1 cellular context compared by ENCODE assay signal in genomic region chr19:12495002-12495802, GRCh38.
TF ChIP-seq lines count a peak whose summit lies in the region.

No MANE protein-coding gene starts in this region.

TF ChIP-seq in GM23338, 12 proteins besides CTCF, POLR2A, EP300 and RAD21:
- TF ChIP-seq ZNF462 (CRISPR knock-in tag; IDR thresholded peaks at IDR 0.05) (no peak), CREB1 (CRISPR knock-in tag; IDR thresholded peaks at IDR 0.05; ENCODE audit: low read depth) (peak; percentile 45; the same call in 1 of the 2 replicates), STAT1 (IDR thresholded peaks at IDR 0.05; ENCODE audit: unreplicated experiment) (no peak), REST (IDR thresholded peaks at IDR 0.05; ENCODE audit: unreplicated experiment) (no peak), POLR2AphosphoS5 (IDR thresholded peaks at IDR 0.05; ENCODE audit: low read depth) (peak; percentile 97), EZH2 (IDR thresholded peaks at IDR 0.05; ENCODE audit: low read depth, unreplicated experiment) (no peak)
- TF ChIP-seq, protein P1, sequence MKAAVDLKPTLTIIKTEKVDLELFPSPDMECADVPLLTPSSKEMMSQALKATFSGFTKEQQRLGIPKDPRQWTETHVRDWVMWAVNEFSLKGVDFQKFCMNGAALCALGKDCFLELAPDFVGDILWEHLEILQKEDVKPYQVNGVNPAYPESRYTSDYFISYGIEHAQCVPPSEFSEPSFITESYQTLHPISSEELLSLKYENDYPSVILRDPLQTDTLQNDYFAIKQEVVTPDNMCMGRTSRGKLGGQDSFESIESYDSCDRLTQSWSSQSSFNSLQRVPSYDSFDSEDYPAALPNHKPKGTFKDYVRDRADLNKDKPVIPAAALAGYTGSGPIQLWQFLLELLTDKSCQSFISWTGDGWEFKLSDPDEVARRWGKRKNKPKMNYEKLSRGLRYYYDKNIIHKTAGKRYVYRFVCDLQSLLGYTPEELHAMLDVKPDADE (IDR thresholded peaks at IDR 0.05) = peak; percentile 25; the same call in 1 of the 2 replicates
